Comparison of ENCODE assay signal across 11 cellular contexts in the genomic region with DNA sequence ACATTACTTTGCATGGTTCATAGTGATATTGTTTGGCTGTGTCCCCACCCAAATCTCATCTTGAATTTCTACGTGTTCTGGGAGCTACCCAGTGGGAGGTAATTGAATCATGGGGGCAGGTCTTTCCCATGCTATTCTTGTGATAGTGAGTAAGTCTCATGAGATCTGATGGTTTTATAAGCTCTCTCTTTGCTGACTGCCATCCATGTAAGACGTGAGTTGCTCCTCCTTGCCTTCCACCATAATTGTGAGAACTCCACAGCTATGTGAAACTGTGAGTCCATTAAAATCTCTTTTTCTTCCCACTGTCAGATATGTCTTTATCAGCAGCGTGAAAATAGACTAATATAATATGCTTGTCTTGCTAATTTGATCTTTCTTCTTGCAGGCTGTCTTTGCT.
"Had no signal": no experiment of that assay in that cellular context is flagged by ENCODE, and none has a peak within 500 bp of the region (broad histone marks: within the 10 kb centered on the region; RNA-seq: fewer than 3 reads in every experiment).

No MANE protein-coding gene starts in this region.

- H2AFZ ChIP-seq: GM23248, GM23338 had no signal

- DNase-seq: GM23248, GOT3, H7, H9, HCEC 1CT, HFFc6 had no signal

- H3K27ac ChIP-seq: GM23248 had no signal

- H3K4me3 Mint-ChIP-seq: GM23338, H9, HFFc6 had no signal

- H3K9me3 ChIP-seq: HAP-1 had no signal

- H3K4me1 ChIP-seq: HAP-1 had no signal

- H3K36me3 ChIP-seq: HAP-1 had no signal

- H3K4me1 Mint-ChIP-seq: GM23338 had no signal

- H3K4me2 ChIP-seq: GM23338 had no signal

- H3K9ac ChIP-seq: GM23248 had no signal

- ATAC-seq: GM23338, HCT116 had no signal

- H3K27ac Mint-ChIP-seq: GM23338, H9, HFFc6 had no signal

- H3K4me3 ChIP-seq: GM23248, GM23338, HAP-1 had no signal

- FAIRE-seq: H1, H54 had no signal
